Comparison of ENCODE assay signal across 29 cellular contexts in the genomic region with DNA sequence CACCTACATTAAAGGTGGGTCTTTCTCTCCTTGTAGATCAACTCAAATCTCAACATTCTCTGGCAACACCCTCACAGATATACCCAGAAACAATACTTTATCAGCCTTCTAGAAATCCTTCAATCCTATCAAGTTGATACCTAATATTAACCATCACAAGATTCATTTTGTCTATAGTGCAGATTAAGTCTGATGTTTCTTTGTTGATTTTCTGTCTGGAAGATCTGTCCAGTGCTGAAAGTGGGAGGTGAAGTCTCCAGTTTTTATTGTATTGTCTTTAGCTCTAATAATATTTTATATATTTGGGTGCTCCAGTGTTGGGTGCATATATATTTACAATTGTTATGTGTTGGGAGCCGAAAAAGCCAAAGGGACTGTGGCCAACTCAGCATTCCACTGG.
"Had no signal": no experiment of that assay in that cellular context is flagged by ENCODE, and none has a peak within 500 bp of the region (broad histone marks: within the 10 kb centered on the region; RNA-seq: fewer than 3 reads in every experiment).

No MANE protein-coding gene starts in this region.

- H3K36me3 ChIP-seq: brain microvascular endothelial cell, gastrocnemius medialis, heart left ventricle had no signal

- H3K27ac Mint-ChIP-seq: activated CD4-positive, alpha-beta memory T cell treated with anti-CD3 and anti-CD28 coated beads, Interleukin-2, amount 10 ng/mL, durations not matched to agents 7 days and 5 days; activated CD4-positive, alpha-beta T cell treated with anti-CD3 and anti-CD28 coated beads, Interleukin-2, amount 10 ng/mL, durations not matched to agents 7 days and 5 days; activated naive CD8-positive, alpha-beta T cell; activated T-cell treated with anti-CD3 and anti-CD28 coated beads, Interleukin-2, amount 50 U/mL, for 24 hours; activated T-cell treated with anti-CD3 and anti-CD28 coated beads, Interleukin-2, amount 50 U/mL, for 72 hours; WTC11 had no signal

- H3K4me1 ChIP-seq: foreskin keratinocyte, gastrocnemius medialis, heart left ventricle had no signal

- H3K4me3 ChIP-seq: gastrocnemius medialis, heart left ventricle had no signal

- H3K9me3 ChIP-seq: gastrocnemius medialis had no signal

- H3K27me3 Mint-ChIP-seq: activated CD4-positive, alpha-beta memory T cell treated with anti-CD3 and anti-CD28 coated beads, Interleukin-2, amount 10 ng/mL, durations not matched to agents 7 days and 5 days; activated CD4-positive, alpha-beta T cell treated with anti-CD3 and anti-CD28 coated beads, Interleukin-2, amount 10 ng/mL, durations not matched to agents 7 days and 5 days; activated naive CD8-positive, alpha-beta T cell; activated T-cell treated with anti-CD3 and anti-CD28 coated beads, Interleukin-2, amount 50 U/mL, for 24 hours; central memory CD8-positive, alpha-beta T cell had no signal

- H3K4me1 Mint-ChIP-seq: activated CD4-positive, alpha-beta memory T cell treated with anti-CD3 and anti-CD28 coated beads, Interleukin-2, amount 10 ng/mL, durations not matched to agents 7 days and 5 days; activated CD4-positive, alpha-beta T cell treated with anti-CD3 and anti-CD28 coated beads, Interleukin-2, amount 10 ng/mL, durations not matched to agents 7 days and 5 days; central memory CD8-positive, alpha-beta T cell had no signal

- H3K36me3 Mint-ChIP-seq: activated naive CD8-positive, alpha-beta T cell had no signal

- ATAC-seq: activated T-cell treated with anti-CD3 and anti-CD28 coated beads, Interleukin-2, amount 50 U/mL, for 72 hours; esophagus mucosa; foreskin keratinocyte; gastrocnemius medialis; heart left ventricle; WTC11 had no signal

- H3K27me3 ChIP-seq: brain microvascular endothelial cell, foreskin keratinocyte, gastrocnemius medialis, heart left ventricle had no signal

- H3K4me3 Mint-ChIP-seq: activated CD4-positive, alpha-beta memory T cell treated with anti-CD3 and anti-CD28 coated beads, Interleukin-2, amount 10 ng/mL, durations not matched to agents 7 days and 5 days; activated CD4-positive, alpha-beta T cell treated with anti-CD3 and anti-CD28 coated beads, Interleukin-2, amount 10 ng/mL, durations not matched to agents 7 days and 5 days; activated naive CD8-positive, alpha-beta T cell; activated T-cell treated with anti-CD3 and anti-CD28 coated beads, Interleukin-2, amount 50 U/mL, for 24 hours; activated T-cell treated with anti-CD3 and anti-CD28 coated beads, Interleukin-2, amount 50 U/mL, for 72 hours; central memory CD8-positive, alpha-beta T cell; WTC11 had no signal

- FAIRE-seq: astrocyte, bronchial epithelial cell, colon had no signal

- H3K27ac ChIP-seq: brain microvascular endothelial cell, foreskin keratinocyte, gastrocnemius medialis, heart left ventricle, VCaP had no signal

- DNase-seq: activated CD4-positive, alpha-beta memory T cell treated with anti-CD3 and anti-CD28 coated beads, Interleukin-2, amount 10 ng/mL, durations not matched to agents 7 days and 5 days; activated CD4-positive, alpha-beta T cell treated with anti-CD3 and anti-CD28 coated beads for 1 hour; activated CD4-positive, alpha-beta T cell treated with anti-CD3 and anti-CD28 coated beads for 4 hours; activated CD4-positive, alpha-beta T cell treated with anti-CD3 and anti-CD28 coated beads, Interleukin-2, amount 10 ng/mL, durations not matched to agents 7 days and 5 days; activated CD4-positive, alpha-beta T cell treated with anti-CD3 and anti-CD28 coated beads, Interleukin-2, amount 50 U/mL, for 4 hours; activated CD8-positive, alpha-beta memory T cell treated with anti-CD3 and anti-CD28 coated beads, Interleukin-2, amount 50 U/mL, for 48 hours; activated gamma-delta T cell; activated naive CD4-positive, alpha-beta T cell; activated naive CD4-positive, alpha-beta T cell treated with anti-CD3 and anti-CD28 coated beads, Interleukin-2, amount 50 U/mL, for 16 hours; activated T-cell treated with anti-CD3 and anti-CD28 coated beads for 4 hours; activated T-cell treated with anti-CD3 and anti-CD28 coated beads, Interleukin-2, amount 50 U/mL, for 24 hours; activated T-cell treated with anti-CD3 and anti-CD28 coated beads, Interleukin-2, amount 50 U/mL, for 72 hours; amniotic stem cell; anterior cingulate cortex; brain microvascular endothelial cell; effector CD8-positive, alpha-beta T cell; foreskin keratinocyte; gastrocnemius medialis; glutamatergic neuron; heart left ventricle; T-helper 2 cell had no signal
